In genomic region chr12:93441111-93441616, GRCh38 we compare ENCODE assay signal across 8 cellular contexts. TPM values are rescaled to one million over a fixed set of nuclear protein-coding genes. Genes with fewer than 3 reads are reported as not detected.
DNase-seq lines count a peak whose midpoint lies in the region; ATAC-seq and TF ChIP-seq lines count a peak whose summit lies in the region.

No MANE protein-coding gene starts in this region.

- no peaks in the 10 kb centered on the region for H3K27me3 ChIP-seq in Peyer's patch

- H3K9me3 Mint-ChIP-seq in activated naive CD8-positive, alpha-beta T cell (ENCODE audit: low read depth): no peaks in the 10 kb centered on the region

- peaks cover 0 to 40% (median 8%) of the 10 kb centered on the region in 4 donors for H3K4me1 ChIP-seq in Peyer's patch

- TF ChIP-seq CTCF in Peyer's patch (IDR thresholded peaks at IDR 0.05) (no peak), retinal pigment epithelial cell (conservative IDR thresholded peaks at IDR 0.05; ENCODE audit: low read depth, low read length) (no peak)

- ATAC-seq in Right ventricle myocardium inferior: peak; percentile 6
- ATAC-seq in left cardiac atrium: peak; percentile 30 to 40
- ATAC-seq in HG02763 (IDR thresholded peaks at IDR 0.05; ENCODE audit: unreplicated experiment): no peak
- no peak for ATAC-seq in GM19452 (IDR thresholded peaks at IDR 0.05; ENCODE audit: unreplicated experiment)

- H3K4me3 Mint-ChIP-seq in activated naive CD8-positive, alpha-beta T cell: peak overlapping the region; percentile 96

- H3K4me1 Mint-ChIP-seq in activated naive CD8-positive, alpha-beta T cell (ENCODE audit: low read depth): peaks cover 53% of the 10 kb centered on the region

- no peaks in the 10 kb centered on the region for H3K9me3 ChIP-seq in Peyer's patch

- H3K36me3 ChIP-seq in Peyer's patch: no peaks in the 10 kb centered on the region

- H3K27me3 Mint-ChIP-seq in activated naive CD8-positive, alpha-beta T cell: no peaks in the 10 kb centered on the region

- no peaks in the 10 kb centered on the region for H3K36me3 Mint-ChIP-seq in activated naive CD8-positive, alpha-beta T cell

- H3K27ac Mint-ChIP-seq in activated naive CD8-positive, alpha-beta T cell: peak overlapping the region; percentile 97

- H3K4me3 ChIP-seq in Peyer's patch: peak overlapping the region; percentile 90 to 99 (median 97)
- H3K4me3 ChIP-seq in retinal pigment epithelial cell (ENCODE audit: low read length): peak overlapping the region; percentile 86

- intact Hi-C loops in Right ventricle myocardium inferior (cut with DNase I): no loop called here
- intact Hi-C loops in cardiac septum (cut with DNase I): no loop called here
- intact Hi-C loops in left cardiac atrium (cut with DNase I): no loop called here

- DNase-seq in Right ventricle myocardium inferior (ENCODE audit: missing footprints) (no peak), cardiac septum (ENCODE audit: low spot score) (no peak), Peyer's patch (peak; percentile 35 to 69 (median 68)), left cardiac atrium (peak; percentile 48), retinal pigment epithelial cell (ENCODE audit: low read depth) (no peak)

- H3K27ac ChIP-seq in Peyer's patch: peak overlapping the region; percentile 90 to 97 (median 94)

- TF ChIP-seq POLR2A in Peyer's patch (IDR thresholded peaks at IDR 0.05): no peak

RNA-seq across cellular contexts. Expression of gene UBE2N, which starts 0.6 kb away (rescaled TPM):
- 87.1 TPM for total RNA-seq in Right ventricle myocardium inferior
- 81.4 TPM for total RNA-seq in cardiac septum
- 10 to 100 TPM; 18.0 to 26.4 (median 22.1) TPM for total RNA-seq in Peyer's patch
- 10 to 100 TPM; 72.2 to 92.2 TPM for total RNA-seq in left cardiac atrium

RNA-seq across cellular contexts. Expression of gene MRPL42, which starts 26.1 kb away (rescaled TPM):
- total RNA-seq in Right ventricle myocardium inferior (41.5 TPM), cardiac septum (43.9 TPM), Peyer's patch (10 to 100 TPM; 19.7 to 67.7 (median 37.5) TPM), left cardiac atrium (10 to 100 TPM; 43.2 to 51.8 TPM)

Comparison
In these comparisons a context has a peak if more than half of its experiments do, and no peak if none do; other contexts are left out.
1. DNase-seq: peak in Peyer's patch (3 of 3) and left cardiac atrium (single experiment); none in Right ventricle myocardium inferior (single experiment), cardiac septum (single experiment) and retinal pigment epithelial cell (single experiment).
2. ATAC-seq: peak in Right ventricle myocardium inferior (single experiment) and left cardiac atrium (2 of 2); none in HG02763 (single experiment) and GM19452 (single experiment).